In genomic region chr3:189580190-189580589, GRCh38 we compare ENCODE assay signal across 29 cellular contexts. TPM values are rescaled to one million over a fixed set of nuclear protein-coding genes. Genes with fewer than 3 reads are reported as not detected.
"Had no signal": no experiment of that assay in that cellular context is flagged by ENCODE, and none has a peak within 500 bp of the region (broad histone marks: within the 10 kb centered on the region; RNA-seq: fewer than 3 reads in every experiment).

No MANE protein-coding gene starts in this region.

- H3K27me3 Mint-ChIP-seq: activated CD8-positive, alpha-beta memory T cell treated with anti-CD3 and anti-CD28 coated beads, Interleukin-2, amount 10 ng/mL, durations not matched to agents 7 days and 5 days had no signal

- H3K27ac Mint-ChIP-seq: activated CD8-positive, alpha-beta memory T cell treated with anti-CD3 and anti-CD28 coated beads, Interleukin-2, amount 10 ng/mL, durations not matched to agents 7 days and 5 days; activated naive CD4-positive, alpha-beta T cell treated with anti-CD3 and anti-CD28 coated beads, Interleukin-2, amount 50 U/mL, for 72 hours; activated naive CD8-positive, alpha-beta T cell treated with anti-CD3 and anti-CD28 coated beads, Interleukin-2, amount 50 U/mL, for 24 hours; activated T-cell treated with anti-CD3 and anti-CD28 coated beads, Interleukin-2, amount 50 U/mL, for 24 hours; activated T-helper 1 cell treated with anti-CD3 and anti-CD28 coated beads, Interleukin-12 subunit alpha, Interleukin-12 subunit beta, Interleukin-2, Interleukin-4 antibody, amounts not matched to agents 30 ng/mL and 10 ng/mL and 1 ng/mL, durations not matched to agents 14 hours and 24 hours and 36 hours; brain; T-helper 1 cell treated with Interleukin-12 subunit alpha and Interleukin-12 subunit beta and Interleukin-4 antibody, amounts not matched to agents 30 μg/mL and 1 μg/mL, for 36 hours; WTC11 had no signal

- ATAC-seq: activated CD8-positive, alpha-beta memory T cell treated with anti-CD3 and anti-CD28 coated beads, Interleukin-2, amount 10 ng/mL, durations not matched to agents 7 days and 5 days; activated naive CD4-positive, alpha-beta T cell treated with anti-CD3 and anti-CD28 coated beads, Interleukin-2, amount 50 U/mL, for 72 hours; activated naive CD8-positive, alpha-beta T cell treated with anti-CD3 and anti-CD28 coated beads, Interleukin-2, amount 50 U/mL, for 24 hours; WTC11 had no signal

- DNase-seq: activated CD4-positive, alpha-beta T cell treated with anti-CD3 and anti-CD28 coated beads for 48 hours; activated CD4-positive, alpha-beta T cell treated with anti-CD3 and anti-CD28 coated beads, Interleukin-2, amount 50 U/mL, for 48 hours; activated CD4-positive, CD25-positive, alpha-beta regulatory T cell treated with anti-CD3 and anti-CD28 coated beads, Interleukin-2, amount 50 U/mL, for 72 hours; activated CD8-positive, alpha-beta memory T cell treated with anti-CD3 and anti-CD28 coated beads, Interleukin-2, amount 10 ng/mL, durations not matched to agents 7 days and 5 days; activated effector memory CD4-positive, alpha-beta T cell treated with Interleukin-2 at 50 U/mL for 16 hours; activated naive CD4-positive, alpha-beta T cell; activated naive CD8-positive, alpha-beta T cell treated with anti-CD3 and anti-CD28 coated beads, Interleukin-2, amount 50 U/mL, for 24 hours; activated T-cell treated with anti-CD3 and anti-CD28 coated beads, Interleukin-2, amount 50 U/mL, for 24 hours; amygdala; KG1; NCI-H1048; NCI-H146; NCI-H187 treated with DMSO at 0.1 percent for 48 hours; NCI-H2081 treated with DMSO at 0.1 percent for 48 hours; NCI-H446; NCI-H524; Peyer's patch; Right ventricle myocardium superior had no signal

- H3K36me3 Mint-ChIP-seq: brain, WTC11 had no signal

- H3K4me1 ChIP-seq: Peyer's patch had no signal

- H3K9me3 Mint-ChIP-seq: brain, WTC11 had no signal

- H3K4me3 Mint-ChIP-seq: activated CD8-positive, alpha-beta memory T cell treated with anti-CD3 and anti-CD28 coated beads, Interleukin-2, amount 10 ng/mL, durations not matched to agents 7 days and 5 days; activated naive CD8-positive, alpha-beta T cell treated with anti-CD3 and anti-CD28 coated beads, Interleukin-2, amount 50 U/mL, for 24 hours; activated T-cell treated with anti-CD3 and anti-CD28 coated beads, Interleukin-2, amount 50 U/mL, for 24 hours; activated T-helper 1 cell treated with anti-CD3 and anti-CD28 coated beads, Interleukin-12 subunit alpha, Interleukin-12 subunit beta, Interleukin-2, Interleukin-4 antibody, amounts not matched to agents 30 ng/mL and 10 ng/mL and 1 ng/mL, durations not matched to agents 14 hours and 24 hours and 36 hours; brain; T-helper 1 cell treated with Interleukin-12 subunit alpha and Interleukin-12 subunit beta and Interleukin-4 antibody, amounts not matched to agents 30 μg/mL and 1 μg/mL, for 36 hours; WTC11 had no signal

- H3K4me1 Mint-ChIP-seq: brain, WTC11 had no signal

- FAIRE-seq: astrocyte, colon had no signal

- H3K36me3 ChIP-seq: cardiac muscle cell, Peyer's patch had no signal

- H3K27me3 ChIP-seq: cardiac muscle cell, Peyer's patch had no signal

- H3K4me3 ChIP-seq: cardiac muscle cell, Peyer's patch had no signal

- H3K9me3 ChIP-seq: Peyer's patch had no signal

- H3K27ac ChIP-seq: cardiac muscle cell, Peyer's patch, RWPE1 had no signal

RNA-seq across cellular contexts. Expression of gene TP63, which starts 51.0 kb away (rescaled TPM):
- total RNA-seq: cardiac muscle cell, M059J, SK-MEL-5 had no signal
- polyA plus RNA-seq: cardiac muscle cell had no signal
